In the genomic region with DNA sequence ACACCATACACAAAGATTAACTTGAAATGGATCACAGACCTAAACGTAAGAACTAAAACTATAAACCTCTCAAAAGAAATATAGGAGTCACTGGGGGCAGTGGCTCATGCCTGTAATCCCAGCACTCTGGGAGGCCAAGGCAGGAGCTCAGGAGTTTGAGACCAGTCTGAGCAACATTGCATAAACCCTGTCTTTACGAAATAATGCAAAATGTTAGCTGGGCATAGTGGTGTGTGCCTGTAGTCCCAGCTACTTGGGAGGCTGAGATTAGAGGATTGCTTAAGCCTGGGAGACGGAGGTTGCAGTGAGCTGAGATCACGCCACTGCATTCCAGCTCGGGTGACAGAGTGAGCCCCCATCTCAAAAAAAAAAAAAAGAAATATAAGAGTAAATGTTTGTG, we compare ENCODE assay signal across 23 cellular contexts.
"Had no signal": no experiment of that assay in that cellular context is flagged by ENCODE, and none has a peak within 500 bp of the region (broad histone marks: within the 10 kb centered on the region; RNA-seq: fewer than 3 reads in every experiment).

No MANE protein-coding gene starts in this region.

- H3K4me3 ChIP-seq: colonic mucosa, coronary artery, dorsolateral prefrontal cortex, esophagus muscularis mucosa, esophagus squamous epithelium, gastrocnemius medialis, gastroesophageal sphincter, heart left ventricle, heart right ventricle had no signal

- DNase-seq: colonic mucosa; cortex of kidney; dermis blood vessel endothelial cell; dorsolateral prefrontal cortex; effector CD4-positive, alpha-beta T cell; effector CD8-positive, alpha-beta T cell; effector memory CD4-positive, alpha-beta T cell; effector memory CD8-positive, alpha-beta T cell; endodermal cell; erythroblast; esophagus squamous epithelium; foreskin fibroblast; foreskin keratinocyte; foreskin melanocyte; gastrocnemius medialis; glutamatergic neuron; head of caudate nucleus; heart left ventricle; heart right ventricle had no signal

- H3K4me1 ChIP-seq: colonic mucosa, foreskin keratinocyte had no signal

- H3K27me3 ChIP-seq: colonic mucosa, dorsolateral prefrontal cortex, esophagus muscularis mucosa, esophagus squamous epithelium, foreskin keratinocyte, gastrocnemius medialis, gastroesophageal sphincter, heart left ventricle, heart right ventricle had no signal

- H3K27ac ChIP-seq: colonic mucosa, coronary artery, dorsolateral prefrontal cortex, epithelial cell of prostate, esophagus muscularis mucosa, esophagus squamous epithelium, foreskin keratinocyte, gastrocnemius medialis, gastroesophageal sphincter, heart left ventricle, heart right ventricle had no signal

- H3K9me3 ChIP-seq: colonic mucosa, esophagus muscularis mucosa, esophagus squamous epithelium, gastrocnemius medialis, gastroesophageal sphincter, heart left ventricle, heart right ventricle had no signal

- H3K36me3 ChIP-seq: colonic mucosa, esophagus muscularis mucosa, esophagus squamous epithelium, gastrocnemius medialis, gastroesophageal sphincter, heart left ventricle, heart right ventricle had no signal
